32 cellular contexts compared by ENCODE assay signal in genomic region chr10:112265745-112266144, GRCh38. TPM values are rescaled to one million over a fixed set of nuclear protein-coding genes. Genes with fewer than 3 reads are reported as not detected.
A peak's percentile ranks its signal among the peaks of the same experiment; 100 is the strongest.
DNase-seq lines count a peak whose midpoint lies in the region; ATAC-seq and TF ChIP-seq lines count a peak whose summit lies in the region.
"Had no signal": no experiment of that assay in that cellular context is flagged by ENCODE, and none has a peak within 500 bp of the region (broad histone marks: within the 10 kb centered on the region; RNA-seq: fewer than 3 reads in every experiment).

No MANE protein-coding gene starts in this region.

- no peak overlapping the region for H2AFZ ChIP-seq in IMR-90 (replicated peaks; ENCODE audit: low read length, poor library complexity)
- H2AFZ ChIP-seq in hepatocyte: no peak overlapping the region
- H2AFZ ChIP-seq: GM23248 had no signal

- no peak overlapping the region for H2BK5ac ChIP-seq in IMR-90 (ENCODE audit: low read depth, low read length, poor library complexity, severe bottlenecking)

- no peak; the same call in 1 of the 2 replicates for ATAC-seq in IMR-90 (ENCODE audit: low read depth)
- no peak for ATAC-seq in SK-N-SH treated with all-trans-retinoic acid at 6 μM for 48 hours
- ATAC-seq: activated CD4-positive, CD25-positive, alpha-beta regulatory T cell treated with anti-CD3 and anti-CD28 coated beads, Interleukin-2, amount 50 U/mL, for 24 hours; activated T-helper 17 cell treated with anti-CD3 and anti-CD28 coated beads, Interleukin-2, amount 50 U/mL, for 72 hours; lower lobe of right lung; natural killer cell; T-cell had no signal

- no peak for TF ChIP-seq CTCF in IMR-90 (conservative IDR thresholded peaks at IDR 0.05; ENCODE audit: low read depth, low read length)
- TF ChIP-seq CTCF in hepatocyte (IDR thresholded peaks at IDR 0.05; ENCODE audit: poor library complexity): no peak
- TF ChIP-seq CTCF in mesothelial cell of epicardium (IDR thresholded peaks at IDR 0.05; ENCODE audit: unreplicated experiment): no peak

- no peaks in the 10 kb centered on the region for H3K36me3 Mint-ChIP-seq in CD8-positive, alpha-beta memory T cell
- H3K36me3 Mint-ChIP-seq in mesothelial cell of epicardium: no peaks in the 10 kb centered on the region
- H3K36me3 Mint-ChIP-seq: activated naive CD8-positive, alpha-beta T cell; CD14-positive monocyte; natural killer cell; T-cell had no signal

- peak overlapping the region; percentile 68; the same call in 1 of the 2 replicates for H4K5ac ChIP-seq in IMR-90 (ENCODE audit: low read depth, low read length)

- no peaks in the 10 kb centered on the region for H3K9me3 Mint-ChIP-seq in CD8-positive, alpha-beta memory T cell
- peaks cover 6% of the 10 kb centered on the region for H3K9me3 Mint-ChIP-seq in mesothelial cell of epicardium
- H3K9me3 Mint-ChIP-seq: activated T-helper 17 cell treated with anti-CD3 and anti-CD28 coated beads, Interleukin-2, amount 50 U/mL, for 72 hours; central memory CD8-positive, alpha-beta T cell; natural killer cell; T-cell had no signal

- H3K4me1 ChIP-seq in IMR-90 (ENCODE audit: control insufficient read depth, insufficient read depth, low read length) (peaks cover 14% of the 10 kb centered on the region), hepatocyte (ENCODE audit: insufficient read depth) (peaks cover 3% of the 10 kb centered on the region), subcutaneous abdominal adipose tissue (ENCODE audit: control insufficient read depth in 5 of 5, insufficient read depth in 5 of 5, low read length in 5 of 5) (peaks cover 0 to 37% (median 26%) of the 10 kb centered on the region in 5 donors)
- no peaks in the 10 kb centered on the region for H3K4me1 ChIP-seq in CD8-positive, alpha-beta memory T cell (ENCODE audit: insufficient read depth, low read length)
- H3K4me1 ChIP-seq: lower lobe of right lung had no signal

- H2AK9ac ChIP-seq in IMR-90 (replicated peaks; ENCODE audit: low read depth, low read length, poor library complexity): no peak overlapping the region

- H4K91ac ChIP-seq in IMR-90 (ENCODE audit: insufficient read depth, low read depth, low read length): no peak overlapping the region

- intact Hi-C loops in IMR-90 (cut with micrococcal nuclease): no loop called here

- H3K9me3 ChIP-seq in IMR-90 (ENCODE audit: control insufficient read depth, insufficient read depth, low read length): no peaks in the 10 kb centered on the region
- H3K9me3 ChIP-seq in hepatocyte (ENCODE audit: low read depth): no peaks in the 10 kb centered on the region
- H3K9me3 ChIP-seq in subcutaneous abdominal adipose tissue (ENCODE audit: control insufficient read depth in 5 of 5, low read length in 5 of 5): peaks cover 0 to 11% (median 0%) of the 10 kb centered on the region in 5 donors
- no peaks in the 10 kb centered on the region for H3K9me3 ChIP-seq in CD8-positive, alpha-beta memory T cell (ENCODE audit: low read length)
- H3K9me3 ChIP-seq: lower lobe of right lung, upper lobe of left lung had no signal

- no peak overlapping the region for H2BK15ac ChIP-seq in IMR-90 (ENCODE audit: low read depth, low read length)

- H2BK120ac ChIP-seq in IMR-90 (ENCODE audit: low read depth, low read length): no peak overlapping the region

- H4K8ac ChIP-seq in IMR-90 (ENCODE audit: low read depth in 2 of 2, low read length in 2 of 2): no peak overlapping the region

- CTCF ChIA-PET in IMR-90 (lab: Yijun Ruan, JAX): no interaction called here
- CTCF ChIA-PET in CD8-positive, alpha-beta memory T cell (lab: Charles Lee): interaction anchor here (1.8 kb wide), 1 partner anchor 9 kb away, joined by 5 read pairs; no protein-coding TSS in a partner anchor

- no peak overlapping the region for H3K9ac ChIP-seq in IMR-90 (ENCODE audit: low read depth, low read length)
- H3K9ac ChIP-seq in subcutaneous abdominal adipose tissue (ENCODE audit: low read length in 5 of 5): peak overlapping the region in 1 of 5 donors; percentile 6
- H3K9ac ChIP-seq: GM23248 had no signal

- H3K79me1 ChIP-seq in IMR-90 (ENCODE audit: low read depth in 1 of 2, low read length in 2 of 2): no peaks in the 10 kb centered on the region

- no peak overlapping the region for H3K4me3 Mint-ChIP-seq in CD8-positive, alpha-beta memory T cell
- no peak overlapping the region for H3K4me3 Mint-ChIP-seq in mesothelial cell of epicardium
- H3K4me3 Mint-ChIP-seq: activated naive CD8-positive, alpha-beta T cell; activated T-helper 17 cell treated with anti-CD3 and anti-CD28 coated beads, Interleukin-2, amount 50 U/mL, for 72 hours; central memory CD8-positive, alpha-beta T cell; natural killer cell; T-cell had no signal

- no TSS peak for BruUV-seq in IMR-90 (replicated peaks; lab: Mats Ljungman, UMichigan)

- H3K14ac ChIP-seq in IMR-90 (replicated peaks; ENCODE audit: low read depth, low read length): no peak overlapping the region

- no peak overlapping the region for H3K4me2 ChIP-seq in IMR-90 (ENCODE audit: low read depth, low read length)
- H3K4me2 ChIP-seq in hepatocyte: no peak overlapping the region
- H3K4me2 ChIP-seq: smooth muscle cell had no signal

- no peaks in the 10 kb centered on the region for H3K4me1 Mint-ChIP-seq in CD8-positive, alpha-beta memory T cell
- H3K4me1 Mint-ChIP-seq in mesothelial cell of epicardium: no peaks in the 10 kb centered on the region
- H3K4me1 Mint-ChIP-seq: activated T-helper 17 cell treated with anti-CD3 and anti-CD28 coated beads, Interleukin-2, amount 50 U/mL, for 72 hours; CD14-positive monocyte; central memory CD8-positive, alpha-beta T cell; natural killer cell; T-cell had no signal

- no peaks in the 10 kb centered on the region for H3K36me3 ChIP-seq in IMR-90 (ENCODE audit: control insufficient read depth, insufficient read depth, low read length)
- no peaks in the 10 kb centered on the region for H3K36me3 ChIP-seq in hepatocyte (replicated peaks; ENCODE audit: insufficient read depth, low read depth)
- no peaks in the 10 kb centered on the region for H3K36me3 ChIP-seq in subcutaneous abdominal adipose tissue (ENCODE audit: control insufficient read depth in 5 of 5, insufficient read depth in 5 of 5, low read length in 5 of 5)
- H3K36me3 ChIP-seq in CD8-positive, alpha-beta memory T cell (ENCODE audit: insufficient read depth, low read length): no peaks in the 10 kb centered on the region
- H3K36me3 ChIP-seq: lower lobe of right lung, upper lobe of left lung had no signal

- DNase-seq in IMR-90 (peak; percentile 5), hepatocyte (ENCODE audit: low spot score) (peak; percentile 50), mesothelial cell of epicardium (ENCODE audit: low spot score in 2 of 2, unreplicated experiment in 2 of 2) (no peak)
- no peak for DNase-seq in CD8-positive, alpha-beta memory T cell
- no peak for DNase-seq in stimulated activated CD4-positive, alpha-beta T cell treated with anti-CD3 and anti-CD28 coated beads, Interleukin-2, amount 100 ng/mL, for 24 hours
- DNase-seq: activated CD4-positive, alpha-beta T cell treated with anti-CD3 and anti-CD28 coated beads, Interleukin-2, amount 50 U/mL, for 48 hours; activated CD8-positive, alpha-beta memory T cell treated with anti-CD3 and anti-CD28 coated beads, Interleukin-2, amount 50 U/mL, for 4 hours; EL; GM23248; islet precursor cell; lower lobe of right lung; natural killer cell; NCI-H1048; NCI-H187; NCI-H524; NK-92 treated with Interleukin-12 subunit alpha and Interleukin-12 subunit beta, amount 100 ng/mL, for 24 hours; stimulated activated CD4-positive, alpha-beta T cell treated with anti-CD3 and anti-CD28 coated beads, Interleukin-1b, Interleukin-23, amount 100 ng/mL, for 48 hours; T-cell; upper lobe of left lung had no signal

- TF ChIP-seq POLR2A in IMR-90 (IDR thresholded peaks at IDR 0.05; ENCODE audit: low read depth, low read length): no peak

- POLR2A ChIA-PET in IMR-90 (lab: Charles Lee; ENCODE audit: unreplicated experiment): no interaction called here
- POLR2A ChIA-PET in CD8-positive, alpha-beta memory T cell (lab: Charles Lee): no interaction called here

- no peaks in the 10 kb centered on the region for H3K79me2 ChIP-seq in hepatocyte

- peak overlapping the region in 1 of 8 donors; percentile 10 for H3K27ac Mint-ChIP-seq in CD8-positive, alpha-beta memory T cell
- no peak overlapping the region for H3K27ac Mint-ChIP-seq in mesothelial cell of epicardium
- H3K27ac Mint-ChIP-seq: activated naive CD8-positive, alpha-beta T cell; activated T-helper 17 cell treated with anti-CD3 and anti-CD28 coated beads, Interleukin-2, amount 50 U/mL, for 72 hours; natural killer cell; T-cell had no signal

- H2AK5ac ChIP-seq in IMR-90 (ENCODE audit: low read depth, low read length): no peak overlapping the region

- H4K20me1 ChIP-seq in IMR-90 (ENCODE audit: insufficient read depth, low read length): no peaks in the 10 kb centered on the region
- H4K20me1 ChIP-seq in hepatocyte (ENCODE audit: insufficient read depth, poor library complexity, severe bottlenecking): no peaks in the 10 kb centered on the region

- H3K27me3 Mint-ChIP-seq in CD8-positive, alpha-beta memory T cell: peaks cover 6 to 9% of the 10 kb centered on the region in 2 donors
- no peaks in the 10 kb centered on the region for H3K27me3 Mint-ChIP-seq in mesothelial cell of epicardium (ENCODE audit: low read depth)

- WGBS in IMR-90 (ENCODE audit: extremely low coverage in 2 of 2, insufficient read length in 1 of 2), 2 experiments: no CpG with 5 or more reads among the region's 2 CpGs
- WGBS in hepatocyte (ENCODE audit: low lambda C conversion rate, missing lambda C conversion rate): 56% methylated on average over 2 of the region's 2 CpGs

- H3K27me3 ChIP-seq in IMR-90 (ENCODE audit: control insufficient read depth, insufficient read depth, low read length): no peaks in the 10 kb centered on the region
- H3K27me3 ChIP-seq in hepatocyte: no peaks in the 10 kb centered on the region
- no peaks in the 10 kb centered on the region for H3K27me3 ChIP-seq in subcutaneous abdominal adipose tissue (ENCODE audit: control insufficient read depth in 5 of 5, insufficient read depth in 4 of 5, low read length in 5 of 5)
- peaks cover 4% of the 10 kb centered on the region for H3K27me3 ChIP-seq in CD8-positive, alpha-beta memory T cell (ENCODE audit: insufficient read depth, low read length, poor library complexity, severe bottlenecking)
- H3K27me3 ChIP-seq: upper lobe of left lung had no signal

- in situ Hi-C loops in IMR-90 (cut with MboI; ENCODE audit: low sequenced_read_pairs): no loop called here

- no peak overlapping the region for H2BK20ac ChIP-seq in IMR-90 (ENCODE audit: low read depth, low read length)

- no peaks in the 10 kb centered on the region for H3K9me1 ChIP-seq in IMR-90 (ENCODE audit: insufficient read depth, low read length)

- H3K4ac ChIP-seq in IMR-90 (ENCODE audit: low read depth, low read length): no peak overlapping the region

- H3K9me2 ChIP-seq in hepatocyte (replicated peaks; ENCODE audit: insufficient read depth): no peaks in the 10 kb centered on the region

- dilution Hi-C loops in IMR-90 (cut with HindIII; ENCODE audit: low sequenced_read_pairs, unreplicated experiment): no loop called here

- H3K4me3 ChIP-seq in IMR-90 (ENCODE audit: insufficient read depth, low read depth, low read length): no peak overlapping the region
- H3K4me3 ChIP-seq in hepatocyte: no peak overlapping the region
- no peak overlapping the region for H3K4me3 ChIP-seq in subcutaneous abdominal adipose tissue (ENCODE audit: low read depth in 1 of 5, low read length in 5 of 5)
- H3K4me3 ChIP-seq in CD8-positive, alpha-beta memory T cell (ENCODE audit: low read length): no peak overlapping the region
- H3K4me3 ChIP-seq: GM23248, lower lobe of right lung, smooth muscle cell, upper lobe of left lung had no signal

- no peak overlapping the region for H3K23ac ChIP-seq in IMR-90 (ENCODE audit: low read depth, low read length)

- H3K56ac ChIP-seq in IMR-90 (ENCODE audit: extremely low read depth, insufficient read depth, low read length): no peak overlapping the region

- no peak for TF ChIP-seq RAD21 in IMR-90 (IDR thresholded peaks at IDR 0.05; ENCODE audit: low read length)

- H3K18ac ChIP-seq in IMR-90 (ENCODE audit: low read depth, low read length): peak overlapping the region; percentile 65

- H3K27ac ChIP-seq in IMR-90 (ENCODE audit: insufficient read depth, low read length) (peak overlapping the region; percentile 20; the same call in 1 of the 2 replicates), hepatocyte (peak overlapping the region; percentile 16), subcutaneous abdominal adipose tissue (ENCODE audit: low read depth, low read length) (peak overlapping the region; percentile 68)
- H3K27ac ChIP-seq in CD8-positive, alpha-beta memory T cell (ENCODE audit: low read depth, low read length): no peak overlapping the region
- H3K27ac ChIP-seq: GM23248, HL-60, lower lobe of right lung, upper lobe of left lung had no signal

RNA-seq across cellular contexts. Expression of gene TECTB, which starts 17.5 kb away (rescaled TPM):
- total RNA-seq in IMR-90 (2012; rRNA removed): not detected in 2 replicates
- polyA plus RNA-seq in IMR-90 (2012; rRNA removed): not detected in 2 replicates
- polyA plus RNA-seq in IMR-90 (2012; cell fraction: cytosol; rRNA removed): not detected in 2 replicates
- not detected in 2 replicates for polyA plus RNA-seq in IMR-90 (2012; cell fraction: nucleus; rRNA removed; ENCODE audit: low replicate concordance)
- 0.08 and 0.10 TPM in 2 replicates for total RNA-seq in hepatocyte
- not detected in 2 replicates for polyA plus RNA-seq in hepatocyte
- not detected for total RNA-seq in CD8-positive, alpha-beta memory T cell
- not detected for polyA plus RNA-seq in CD8-positive, alpha-beta memory T cell
- not detected in 3 replicates for total RNA-seq in mesothelial cell of epicardium
- total RNA-seq: activated T-helper 17 cell treated with anti-CD3 and anti-CD28 coated beads, Interleukin-2, amount 50 U/mL, for 72 hours; dermis microvascular lymphatic vessel endothelial cell; fibroblast of lung; GM23248; lower lobe of right lung; mononuclear cell; natural killer cell; osteoblast; smooth muscle cell; T-cell; upper lobe of left lung had no signal
- polyA plus RNA-seq: CD14-positive monocyte, fibroblast of lung, smooth muscle cell had no signal

Comparison
In these comparisons a context has a peak if more than half of its experiments do, and no peak if none do; other contexts are left out.
1. DNase-seq: peak in IMR-90 (single experiment) and hepatocyte (single experiment); none in CD8-positive, alpha-beta memory T cell (0 of 5), stimulated activated CD4-positive, alpha-beta T cell treated with anti-CD3 and anti-CD28 coated beads, Interleukin-2, amount 100 ng/mL, for 24 hours (0 of 2) and mesothelial cell of epicardium (0 of 2).